In the genomic region with DNA sequence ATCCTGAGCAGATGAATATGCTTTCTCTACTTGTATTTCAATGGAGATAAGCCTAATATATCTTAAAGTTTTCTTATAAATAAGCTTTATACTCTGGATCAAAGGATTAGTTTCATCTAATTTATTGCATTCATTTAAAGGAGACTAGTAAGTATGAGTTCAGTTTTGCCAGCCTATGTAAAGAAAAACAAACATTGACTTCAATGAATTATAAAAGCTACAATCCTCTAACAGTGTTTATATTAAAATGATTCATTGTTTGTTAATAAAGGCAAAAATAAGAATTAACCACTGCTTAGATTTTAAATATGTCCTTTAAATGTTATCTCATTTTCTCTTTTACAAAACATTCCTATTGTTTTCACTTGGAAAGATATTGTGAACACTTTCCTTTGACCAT, we compare ENCODE assay signal across 23 cellular contexts.
DNase-seq lines count a peak whose midpoint lies in the region; ATAC-seq and TF ChIP-seq lines count a peak whose summit lies in the region.
"Had no signal": no experiment of that assay in that cellular context is flagged by ENCODE, and none has a peak within 500 bp of the region (broad histone marks: within the 10 kb centered on the region; RNA-seq: fewer than 3 reads in every experiment).

No MANE protein-coding gene starts in this region.

- POLR2A ChIA-PET in HEK293T (lab: Yijun Ruan, JAX): no interaction called here
- POLR2A ChIA-PET in PC-3 (lab: Charles Lee; ENCODE audit: unreplicated experiment): no interaction called here

- no peaks in the 10 kb centered on the region for H3K9me3 ChIP-seq in PC-3 (ENCODE audit: low read length)
- H3K9me3 ChIP-seq in smooth muscle cell (replicated peaks; ENCODE audit: low read depth): no peaks in the 10 kb centered on the region
- H3K9me3 ChIP-seq in GM23248 (ENCODE audit: low read depth): no peaks in the 10 kb centered on the region
- H3K9me3 ChIP-seq: BE2C, BLaER1 had no signal

- ATAC-seq in PC-3: peak; percentile 80
- no peak for ATAC-seq in left lobe of liver

- CTCF ChIA-PET in HEK293T (lab: Yijun Ruan, JAX) (interaction anchor here (0.5 kb wide), 1 partner anchor 1331 kb away, joined by 3 read pairs; no protein-coding TSS in a partner anchor), PC-3 (lab: Charles Lee) (no interaction called here)

- in situ Hi-C loops in GM23248 (cut with MboI): no loop called here

- no peak overlapping the region for H3K4me3 ChIP-seq in PC-3 (ENCODE audit: low read length)
- H3K4me3 ChIP-seq in smooth muscle cell: no peak overlapping the region
- no peak overlapping the region for H3K4me3 ChIP-seq in GM23248
- H3K4me3 ChIP-seq: BLaER1 had no signal

- no peak for DNase-seq in HEK293T (ENCODE audit: extremely low spot score)
- DNase-seq in NCI-H82 (lab: John Stamatoyannopoulos, UW): peak; percentile 50
- DNase-seq in PC-3: no peak
- no peak for DNase-seq in smooth muscle cell (lab: John Stamatoyannopoulos, UW; ENCODE audit: unreplicated experiment)
- DNase-seq in GM23248: no peak
- no peak for DNase-seq in stimulated activated naive CD4-positive, alpha-beta T cell treated with Interleukin-2 at 50 U/mL for 16 hours (lab: John Stamatoyannopoulos, UW)
- DNase-seq in left lobe of liver (ENCODE audit: low spot score): no peak
- DNase-seq: ACHN; BE2C; C1 segment of cervical spinal cord; CD4-positive, alpha-beta memory T cell; CD4-positive, CD25-positive, alpha-beta regulatory T cell; CD8-positive, alpha-beta memory T cell; COR-L47; DMS 273 treated with DMSO at 0.1 percent for 48 hours; DMS153; DMS53; DMS79; DND-41; EL; GDM1 had no signal

- no peaks in the 10 kb centered on the region for H3K36me3 ChIP-seq in PC-3 (ENCODE audit: low read depth, low read length)
- no peaks in the 10 kb centered on the region for H3K36me3 ChIP-seq in smooth muscle cell (ENCODE audit: low read depth)
- H3K36me3 ChIP-seq in GM23248 (ENCODE audit: low read depth): no peaks in the 10 kb centered on the region
- H3K36me3 ChIP-seq: BE2C, BLaER1 had no signal

- no peak overlapping the region for H2AFZ ChIP-seq in PC-3 (ENCODE audit: low read length)
- H2AFZ ChIP-seq in smooth muscle cell (ENCODE audit: low read depth): no peak overlapping the region
- no peak overlapping the region for H2AFZ ChIP-seq in GM23248

- H3K27me3 ChIP-seq in PC-3 (ENCODE audit: low read length) (no peaks in the 10 kb centered on the region), smooth muscle cell (ENCODE audit: low read depth) (no peaks in the 10 kb centered on the region), GM23248 (replicated peaks; ENCODE audit: insufficient read depth) (no peaks in the 10 kb centered on the region)
- H3K27me3 ChIP-seq: BE2C, BLaER1 had no signal

- no peaks in the 10 kb centered on the region for H3K9me2 ChIP-seq in PC-3 (replicated peaks; ENCODE audit: low read length)
- 0 out of 2 replicates have a peak, but pooled peaks cover 6% of the 10 kb centered on the region for H3K9me2 ChIP-seq in GM23248 (ENCODE audit: insufficient read depth)

- H3F3A ChIP-seq in PC-3 (ENCODE audit: low read length, unreplicated experiment) (no peaks in the 10 kb centered on the region), smooth muscle cell (ENCODE audit: low read depth) (no peaks in the 10 kb centered on the region), GM23248 (ENCODE audit: insufficient read depth) (no peaks in the 10 kb centered on the region)

- H3K4me2 ChIP-seq in PC-3 (ENCODE audit: low read length) (no peak overlapping the region), smooth muscle cell (peak overlapping the region; percentile 19), GM23248 (ENCODE audit: unreplicated experiment) (no peak overlapping the region)
- H3K4me2 ChIP-seq: BLaER1 had no signal

- H4K20me1 ChIP-seq in PC-3 (ENCODE audit: low read length) (no peaks in the 10 kb centered on the region), smooth muscle cell (ENCODE audit: low read depth) (no peaks in the 10 kb centered on the region), GM23248 (ENCODE audit: insufficient read depth) (no peaks in the 10 kb centered on the region)
- H4K20me1 ChIP-seq: BLaER1 had no signal

- H3K79me2 ChIP-seq in PC-3 (ENCODE audit: low read length) (no peaks in the 10 kb centered on the region), smooth muscle cell (ENCODE audit: low read depth) (no peaks in the 10 kb centered on the region), GM23248 (ENCODE audit: insufficient read depth) (no peaks in the 10 kb centered on the region)

- BruUV-seq in PC-3 (replicated peaks; lab: Mats Ljungman, UMichigan): no TSS peak

- TF ChIP-seq CTCF in PC-3 (conservative IDR thresholded peaks at IDR 0.05; ENCODE audit: low read depth, low read length) (no peak), smooth muscle cell (IDR thresholded peaks at IDR 0.05; ENCODE audit: borderline replicate concordance, insufficient read depth, poor library complexity, severe bottlenecking) (no peak)

- H3K27ac ChIP-seq in PC-3 (ENCODE audit: low read length) (no peak overlapping the region), smooth muscle cell (ENCODE audit: low read depth) (no peak overlapping the region), GM23248 (no peak overlapping the region)
- H3K27ac ChIP-seq: 22Rv1, BLaER1 had no signal

- H3K4me1 ChIP-seq in PC-3 (ENCODE audit: insufficient read depth, low read length) (0 out of 2 replicates have a peak, but pooled peaks cover 5% of the 10 kb centered on the region), smooth muscle cell (ENCODE audit: low read depth) (no peaks in the 10 kb centered on the region), GM23248 (ENCODE audit: insufficient read depth) (no peaks in the 10 kb centered on the region)
- H3K4me1 ChIP-seq: BE2C, BLaER1 had no signal

- H3K9ac ChIP-seq in PC-3 (ENCODE audit: low read length): no peak overlapping the region
- no peak overlapping the region for H3K9ac ChIP-seq in smooth muscle cell (ENCODE audit: low read depth)
- no peak overlapping the region for H3K9ac ChIP-seq in GM23248
- H3K9ac ChIP-seq: BLaER1 had no signal

- intact Hi-C loops in PC-3 (cut with micrococcal nuclease): no loop called here

TF ChIP-seq in HEK293T, 16 proteins besides CTCF, POLR2A, EP300 and RAD21:
- TF ChIP-seq HDGF (IDR thresholded peaks at IDR 0.05; ENCODE audit: borderline replicate concordance): no peak
- TF ChIP-seq, protein P1, sequence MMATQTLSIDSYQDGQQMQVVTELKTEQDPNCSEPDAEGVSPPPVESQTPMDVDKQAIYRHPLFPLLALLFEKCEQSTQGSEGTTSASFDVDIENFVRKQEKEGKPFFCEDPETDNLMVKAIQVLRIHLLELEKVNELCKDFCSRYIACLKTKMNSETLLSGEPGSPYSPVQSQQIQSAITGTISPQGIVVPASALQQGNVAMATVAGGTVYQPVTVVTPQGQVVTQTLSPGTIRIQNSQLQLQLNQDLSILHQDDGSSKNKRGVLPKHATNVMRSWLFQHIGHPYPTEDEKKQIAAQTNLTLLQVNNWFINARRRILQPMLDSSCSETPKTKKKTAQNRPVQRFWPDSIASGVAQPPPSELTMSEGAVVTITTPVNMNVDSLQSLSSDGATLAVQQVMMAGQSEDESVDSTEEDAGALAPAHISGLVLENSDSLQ (IDR thresholded peaks at IDR 0.05): peak; percentile 66
